Comparison of ENCODE assay signal across 35 cellular contexts in the genomic region with DNA sequence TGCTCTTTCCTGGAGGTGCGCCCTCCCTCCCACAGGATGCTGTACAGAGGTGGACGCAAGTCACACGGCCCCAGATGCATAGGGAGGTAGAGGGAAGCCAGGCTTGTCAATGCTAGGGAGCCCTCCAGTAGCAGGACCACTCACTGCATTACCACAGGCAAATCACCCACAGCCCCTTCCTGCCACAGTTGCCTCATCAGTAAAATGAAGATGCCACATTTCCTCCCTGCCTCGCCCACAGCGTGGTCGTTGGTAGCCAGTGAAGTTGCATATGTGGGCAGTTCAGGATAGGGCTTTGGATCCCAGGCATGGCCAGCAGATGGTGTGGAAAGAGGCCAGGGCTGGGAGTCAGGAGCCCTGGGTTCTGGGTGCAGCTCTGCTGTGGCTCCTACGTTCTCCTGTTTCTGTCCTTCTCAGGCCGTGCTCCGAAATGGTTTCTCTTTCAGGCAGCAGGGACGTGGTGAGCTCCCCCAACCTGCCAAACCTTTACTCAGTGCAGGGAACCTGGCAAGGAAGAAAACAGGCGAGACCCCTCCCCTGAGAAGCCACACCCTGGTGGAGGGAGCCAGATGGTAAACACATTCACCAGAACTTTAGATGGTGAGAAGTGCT. TPM values are rescaled to one million over a fixed set of nuclear protein-coding genes. Genes with fewer than 3 reads are reported as not detected.
DNase-seq lines count a peak whose midpoint lies in the region; ATAC-seq and TF ChIP-seq lines count a peak whose summit lies in the region.
"Had no signal": no experiment of that assay in that cellular context is flagged by ENCODE, and none has a peak within 500 bp of the region (broad histone marks: within the 10 kb centered on the region; RNA-seq: fewer than 3 reads in every experiment).

No MANE protein-coding gene starts in this region.

- TF ChIP-seq CTCF in Loucy (conservative IDR thresholded peaks at IDR 0.05; ENCODE audit: low read length) = no peak

- POLR2A ChIA-PET in activated CD4-positive, alpha-beta memory T cell treated with anti-CD3 and anti-CD28 coated beads for 36 hours (lab: Charles Lee) = no interaction called here

- H3K4me3 ChIP-seq in Loucy (ENCODE audit: low read length, poor library complexity, severe bottlenecking) (no peak overlapping the region), mucosa of stomach (ENCODE audit: low read length) (no peak overlapping the region)
- H3K4me3 ChIP-seq: cardiac muscle cell, coronary artery, esophagus muscularis mucosa, HAP-1, MG63, sigmoid colon, testis had no signal

- H3K36me3 ChIP-seq in Loucy (ENCODE audit: insufficient read depth, low read length) (no peaks in the 10 kb centered on the region), mucosa of stomach (ENCODE audit: control insufficient read depth, insufficient read depth, low read length) (no peaks in the 10 kb centered on the region)
- H3K36me3 ChIP-seq: cardiac muscle cell, esophagus muscularis mucosa, HAP-1, MG63, neutrophil, sigmoid colon, WERI-Rb-1 had no signal

- peak; percentile 55 for DNase-seq in CD1c-positive myeloid dendritic cell (ENCODE audit: extremely low spot score)
- peak; percentile 22 for DNase-seq in activated CD4-positive, alpha-beta memory T cell treated with anti-CD3 and anti-CD28 coated beads for 36 hours
- no peak for DNase-seq in activated effector memory CD4-positive, alpha-beta T cell treated with Interleukin-2 at 50 U/mL for 16 hours
- no peak for DNase-seq in AG08396 (ENCODE audit: low spot score)
- DNase-seq: activated CD4-positive, alpha-beta T cell treated with anti-CD3 and anti-CD28 coated beads, Interleukin-2, amount 10 ng/mL, durations not matched to agents 24 days and 14 days; activated CD8-positive, alpha-beta memory T cell treated with anti-CD3 and anti-CD28 coated beads, Interleukin-2, amount 50 U/mL, for 4 hours; anterior cingulate cortex; CD8-positive, alpha-beta memory T cell; endodermal cell; foreskin melanocyte; MG63; NCI-H146; NCI-H2107; NCI-H446; NCI-H774; OCI-M1; sigmoid colon; stimulated activated CD4-positive, alpha-beta T cell treated with anti-CD3 and anti-CD28 coated beads, Interleukin-4, amount 100 ng/mL, for 4 hours; stimulated activated naive B cell treated with anti-CD40 and anti-IgM and Interleukin-4, amounts not matched to agents 10 μg/mL and 1 μg/mL and 100 μg/mL, for 72 hours; testis; WERI-Rb-1 had no signal

- no peaks in the 10 kb centered on the region for H3K79me2 ChIP-seq in Loucy (ENCODE audit: insufficient read depth, low read length)

- peaks cover 7% of the 10 kb centered on the region for H3K4me1 Mint-ChIP-seq in activated CD4-positive, alpha-beta memory T cell treated with anti-CD3 and anti-CD28 coated beads for 36 hours (ENCODE audit: low read depth)
- H3K4me1 Mint-ChIP-seq: activated T-helper 17 cell treated with anti-CD3 and anti-CD28 coated beads, Interleukin-2, amount 50 U/mL, for 72 hours had no signal

- no peaks in the 10 kb centered on the region for H3K36me3 Mint-ChIP-seq in activated CD4-positive, alpha-beta memory T cell treated with anti-CD3 and anti-CD28 coated beads for 36 hours
- H3K36me3 Mint-ChIP-seq: activated naive CD4-positive, alpha-beta T cell treated with anti-CD3 and anti-CD28 coated beads, Interleukin-2, amount 50 U/mL, for 24 hours; CD8-positive, alpha-beta memory T cell; IgD-negative memory B cell; stimulated activated naive B cell treated with anti-CD40 and anti-IgM and Interleukin-4, amounts not matched to agents 10 μg/mL and 1 μg/mL and 100 μg/mL, for 72 hours had no signal

- no peaks in the 10 kb centered on the region for H3K9me3 Mint-ChIP-seq in activated CD4-positive, alpha-beta memory T cell treated with anti-CD3 and anti-CD28 coated beads for 36 hours
- H3K9me3 Mint-ChIP-seq: activated CD4-positive, alpha-beta T cell treated with anti-CD3 and anti-CD28 coated beads, Interleukin-2, amount 10 ng/mL, durations not matched to agents 24 days and 14 days; activated naive CD4-positive, alpha-beta T cell treated with anti-CD3 and anti-CD28 coated beads, Interleukin-2, amount 50 U/mL, for 24 hours; activated T-helper 17 cell treated with anti-CD3 and anti-CD28 coated beads, Interleukin-2, amount 50 U/mL, for 72 hours; CD8-positive, alpha-beta memory T cell; endodermal cell; IgD-negative memory B cell; stimulated activated naive B cell treated with anti-CD40 and anti-IgM and Interleukin-4, amounts not matched to agents 10 μg/mL and 1 μg/mL and 100 μg/mL, for 72 hours; T-helper 2 cell treated with Interferon-gamma antibody and Interleukin-4, amounts not matched to agents 5 μg/mL and 100 μg/mL, for 36 hours had no signal

- peak overlapping the region; percentile 30 for H3K4me2 ChIP-seq in Loucy (ENCODE audit: low read depth, low read length, poor library complexity, severe bottlenecking)

- no peaks in the 10 kb centered on the region for H3K27me3 Mint-ChIP-seq in activated CD4-positive, alpha-beta memory T cell treated with anti-CD3 and anti-CD28 coated beads for 36 hours
- H3K27me3 Mint-ChIP-seq: activated CD4-positive, alpha-beta T cell treated with anti-CD3 and anti-CD28 coated beads, Interleukin-2, amount 10 ng/mL, durations not matched to agents 24 days and 14 days; activated naive CD4-positive, alpha-beta T cell treated with anti-CD3 and anti-CD28 coated beads, Interleukin-2, amount 50 U/mL, for 24 hours; activated T-helper 17 cell treated with anti-CD3 and anti-CD28 coated beads, Interleukin-2, amount 50 U/mL, for 72 hours had no signal

- H2AFZ ChIP-seq in Loucy (ENCODE audit: low read length) = no peak overlapping the region

- H3K4me1 ChIP-seq in Loucy (ENCODE audit: insufficient read depth, low read length, poor library complexity, severe bottlenecking) (peaks cover 17% of the 10 kb centered on the region), mucosa of stomach (ENCODE audit: control insufficient read depth, insufficient read depth, low read length) (peaks cover 63% of the 10 kb centered on the region)
- H3K4me1 ChIP-seq: HAP-1 had no signal

- H3K9ac ChIP-seq in Loucy (ENCODE audit: low read depth, low read length, poor library complexity, severe bottlenecking) (peak overlapping the region; percentile 12), mucosa of stomach (ENCODE audit: low read length) (peak overlapping the region; percentile 31)

- no peak for ATAC-seq in HG03025 (IDR thresholded peaks at IDR 0.05; ENCODE audit: low FRiP score, unreplicated experiment)
- ATAC-seq: activated T-helper 17 cell treated with anti-CD3 and anti-CD28 coated beads, Interleukin-2, amount 50 U/mL, for 72 hours; SK-N-SH treated with all-trans-retinoic acid at 6 μM for 48 hours; stimulated activated naive B cell treated with anti-CD40 and anti-IgM and Interleukin-4, amounts not matched to agents 10 μg/mL and 1 μg/mL and 100 μg/mL, for 72 hours had no signal

- no peaks in the 10 kb centered on the region for H3K9me2 ChIP-seq in Loucy (replicated peaks; ENCODE audit: low read depth, low read length)

- no peaks in the 10 kb centered on the region for H3F3A ChIP-seq in Loucy (ENCODE audit: low read depth)

- no peaks in the 10 kb centered on the region for H3K9me3 ChIP-seq in Loucy (ENCODE audit: insufficient read depth, low read depth, low read length)
- no peaks in the 10 kb centered on the region for H3K9me3 ChIP-seq in mucosa of stomach (ENCODE audit: control insufficient read depth, low read length)
- H3K9me3 ChIP-seq: esophagus muscularis mucosa, HAP-1, MG63, neutrophil, sigmoid colon, testis had no signal

- no peaks in the 10 kb centered on the region for H3K27me3 ChIP-seq in Loucy (ENCODE audit: insufficient read depth, low read length, poor library complexity, severe bottlenecking)
- H3K27me3 ChIP-seq in mucosa of stomach (ENCODE audit: control insufficient read depth, insufficient read depth, low read length) = no peaks in the 10 kb centered on the region
- H3K27me3 ChIP-seq: cardiac muscle cell, esophagus muscularis mucosa, MG63, neutrophil, sigmoid colon, testis had no signal

- intact Hi-C loops in activated CD4-positive, alpha-beta memory T cell treated with anti-CD3 and anti-CD28 coated beads for 36 hours (cut with micrococcal nuclease) = no loop called here

- CTCF ChIA-PET in activated CD4-positive, alpha-beta memory T cell treated with anti-CD3 and anti-CD28 coated beads for 36 hours (lab: Charles Lee) = no interaction called here

- peak overlapping the region; percentile 20 for H3K4me3 Mint-ChIP-seq in activated CD4-positive, alpha-beta memory T cell treated with anti-CD3 and anti-CD28 coated beads for 36 hours
- H3K4me3 Mint-ChIP-seq: activated CD4-positive, alpha-beta T cell treated with anti-CD3 and anti-CD28 coated beads, Interleukin-2, amount 10 ng/mL, durations not matched to agents 24 days and 14 days; activated naive CD4-positive, alpha-beta T cell treated with anti-CD3 and anti-CD28 coated beads, Interleukin-2, amount 50 U/mL, for 24 hours; activated T-helper 17 cell treated with anti-CD3 and anti-CD28 coated beads, Interleukin-2, amount 50 U/mL, for 72 hours; endodermal cell; IgD-negative memory B cell; stimulated activated naive B cell treated with anti-CD40 and anti-IgM and Interleukin-4, amounts not matched to agents 10 μg/mL and 1 μg/mL and 100 μg/mL, for 72 hours; T-helper 2 cell treated with Interferon-gamma antibody and Interleukin-4, amounts not matched to agents 5 μg/mL and 100 μg/mL, for 36 hours had no signal

- H4K20me1 ChIP-seq in Loucy (ENCODE audit: insufficient read depth, low read length, poor library complexity, severe bottlenecking) = no peaks in the 10 kb centered on the region

- H3K27ac Mint-ChIP-seq in activated CD4-positive, alpha-beta memory T cell treated with anti-CD3 and anti-CD28 coated beads for 36 hours = no peak overlapping the region
- H3K27ac Mint-ChIP-seq: activated CD4-positive, alpha-beta T cell treated with anti-CD3 and anti-CD28 coated beads, Interleukin-2, amount 10 ng/mL, durations not matched to agents 24 days and 14 days; endodermal cell; IgD-negative memory B cell; progenitor cell of endocrine pancreas; stimulated activated naive B cell treated with anti-CD40 and anti-IgM and Interleukin-4, amounts not matched to agents 10 μg/mL and 1 μg/mL and 100 μg/mL, for 72 hours; T-helper 2 cell treated with Interferon-gamma antibody and Interleukin-4, amounts not matched to agents 5 μg/mL and 100 μg/mL, for 36 hours had no signal

RNA-seq across cellular contexts. Expression of gene DAGLA, which starts 22.6 kb away (rescaled TPM):
- total RNA-seq in activated CD4-positive, alpha-beta memory T cell treated with anti-CD3 and anti-CD28 coated beads for 36 hours = under 1 TPM; 0.12 to 0.15 TPM

RNA-seq across cellular contexts. Expression of gene MYRF, which starts 49.6 kb away (rescaled TPM):
- 1 to 10 TPM; 1.2 to 1.4 TPM for total RNA-seq in activated CD4-positive, alpha-beta memory T cell treated with anti-CD3 and anti-CD28 coated beads for 36 hours

Comparison
In these comparisons a context has a peak if more than half of its experiments do, and no peak if none do; other contexts are left out.
1. DNase-seq: peak in CD1c-positive myeloid dendritic cell (single experiment) and activated CD4-positive, alpha-beta memory T cell treated with anti-CD3 and anti-CD28 coated beads for 36 hours (single experiment); none in activated effector memory CD4-positive, alpha-beta T cell treated with Interleukin-2 at 50 U/mL for 16 hours (single experiment) and AG08396 (single experiment).